ENCODE assay signal across 8 cellular contexts in genomic region chr9:112378441-112379176, GRCh38. TPM values are rescaled to one million over a fixed set of nuclear protein-coding genes. Genes with fewer than 3 reads are reported as not detected.
DNase-seq lines count a peak whose midpoint lies in the region; ATAC-seq, FAIRE-seq and TF ChIP-seq lines count a peak whose summit lies in the region.

No MANE protein-coding gene starts in this region.

- POLR2A ChIA-PET in PC-9 (lab: Charles Lee; ENCODE audit: unreplicated experiment): interaction anchor here (0.6 to 1.4 kb wide), 2 partner anchors 37 to 285 kb away, joined by 3 to 8 read pairs; no protein-coding TSS in a partner anchor
- POLR2A ChIA-PET in HepG2 (lab: Yijun Ruan, JAX): interaction anchor here (0.7 to 2.7 kb wide), 16 partner anchors 11 to 386 kb away, joined by 3 to 29 read pairs (median 6); partner anchors contain the start of genes INIP, KIAA1958, PTBP3 and SUSD1

- DNase-seq in NCI-H1092 treated with DMSO at 0.1 percent for 48 hours (lab: John Stamatoyannopoulos, UW) (peak; percentile 26), NCI-H1092 (lab: John Stamatoyannopoulos, UW) (no peak), PC-9 (peak; percentile 27 to 70), brain microvascular endothelial cell (peak; percentile 27), HepG2 (ENCODE audit: low spot score) (no peak), NCI-H446 (lab: John Stamatoyannopoulos, UW) (no peak)
- peak; percentile 49 for DNase-seq in stimulated activated CD8-positive, alpha-beta memory T cell treated with anti-CD3 and anti-CD28 coated beads, Interleukin-4, amount 100 ng/mL, for 48 hours

- no peak for TF ChIP-seq EP300 in HepG2 (IDR thresholded peaks at IDR 0.05; ENCODE audit: low read depth in 2 of 2, low read length in 2 of 2)
- no peak for TF ChIP-seq EP300 in HepG2 (CRISPR knock-in tag; IDR thresholded peaks at IDR 0.05; ENCODE audit: borderline replicate concordance)

- no peak for TF ChIP-seq POLR2A in HepG2 (IDR thresholded peaks at IDR 0.05; ENCODE audit: insufficient read depth in 1 of 2, low read depth in 2 of 2, low read length in 2 of 2)

- H3K27ac ChIP-seq in PC-9 (peak overlapping the region; percentile 75), brain microvascular endothelial cell (peak overlapping the region; percentile 95), HepG2 (ENCODE audit: extremely low read length, insufficient read depth, low read length) (peak overlapping the region; percentile 94)

- under 1% methylated on average over 24 of the region's 24 CpGs for WGBS in HepG2 (ENCODE audit: low lambda C conversion rate)

- H3K4me1 ChIP-seq in PC-9 (replicated peaks; ENCODE audit: insufficient read depth) (peaks cover 28% of the 10 kb centered on the region), HepG2 (ENCODE audit: insufficient read depth, low read length) (peaks cover 68% of the 10 kb centered on the region)

- no peaks in the 10 kb centered on the region for H3K9me2 ChIP-seq in PC-9 (ENCODE audit: insufficient read depth)

- TF ChIP-seq CTCF in PC-9 (conservative IDR thresholded peaks at IDR 0.05) (no peak), brain microvascular endothelial cell (IDR thresholded peaks at IDR 0.05; ENCODE audit: low read depth, low read length, missing control alignments) (no peak), HepG2 (CRISPR knock-in tag; IDR thresholded peaks at IDR 0.05) (no peak)

- H4K20me1 ChIP-seq in PC-9 (ENCODE audit: insufficient read depth): no peaks in the 10 kb centered on the region
- peaks cover 3% of the 10 kb centered on the region for H4K20me1 ChIP-seq in HepG2 (ENCODE audit: insufficient read depth, low read length)

- H3K79me2 ChIP-seq in PC-9 (ENCODE audit: low read depth): peaks cover 45% of the 10 kb centered on the region
- H3K79me2 ChIP-seq in HepG2 (ENCODE audit: insufficient read depth, low read length): peaks cover 71% of the 10 kb centered on the region

- H3K4me2 ChIP-seq in PC-9 (peak overlapping the region; percentile 75), HepG2 (ENCODE audit: low read depth, low read length) (peak overlapping the region; percentile 75)

- CTCF ChIA-PET in PC-9 (lab: Charles Lee) (interaction anchor here (0.6 to 1.5 kb wide), 5 partner anchors 12 to 896 kb away, joined by 3 to 9 read pairs (median 5); no protein-coding TSS in a partner anchor), HepG2 (lab: Yijun Ruan, JAX; ENCODE audit: low intra/inter-chr PET ratio, low total read pairs) (no interaction called here)

- BruUV-seq in PC-9 (replicated peaks; lab: Mats Ljungman, UMichigan) (no TSS peak), HepG2 (replicated peaks; lab: Mats Ljungman, UMichigan) (no TSS peak)

- H3K27me3 ChIP-seq in PC-9 (ENCODE audit: insufficient read depth, low read depth) (no peaks in the 10 kb centered on the region), brain microvascular endothelial cell (replicated peaks) (no peaks in the 10 kb centered on the region), HepG2 (ENCODE audit: control insufficient read depth in 1 of 2, insufficient read depth in 2 of 2, low read length in 2 of 2) (no peaks in the 10 kb centered on the region; a peak in 1 of 5 replicates)

- intact Hi-C loops in PC-9 (cut with micrococcal nuclease; ENCODE audit: unreplicated experiment): loop anchor here (5.0 to 10.0 kb wide), 5 partner anchors 46 to 516 kb away; partner anchors contain the start of genes INIP, PTBP3, SLC46A2 and UGCG
- intact Hi-C loops in HepG2 (cut with micrococcal nuclease; ENCODE audit: unreplicated experiment): no loop called here

- H3K36me3 ChIP-seq in PC-9 (ENCODE audit: low read depth) (0 out of 2 replicates have a peak, but pooled peaks cover 3% of the 10 kb centered on the region), brain microvascular endothelial cell (replicated peaks) (no peaks in the 10 kb centered on the region), HepG2 (replicated peaks in 1 of 2; ENCODE audit: control insufficient read depth in 1 of 2, insufficient read depth in 2 of 2, low read length in 2 of 2) (no peaks in the 10 kb centered on the region; a peak in 1 of 5 replicates)

- H3K9me3 ChIP-seq in PC-9 (ENCODE audit: insufficient read depth, low read depth) (no peaks in the 10 kb centered on the region), HepG2 (ENCODE audit: low read length) (no peaks in the 10 kb centered on the region)

- in situ Hi-C loops in brain microvascular endothelial cell (cut with HindIII; ENCODE audit: low pct_ligation_motif_present, low sequenced_read_pairs) (no loop called here), HepG2 (cut with HindIII; ENCODE audit: extremely low pct_ligation_motif_present, low pct_unique_long_range_greater_than_20kb) (no loop called here)

- ATAC-seq in HG02852 (IDR thresholded peaks at IDR 0.05; ENCODE audit: unreplicated experiment) (peak; percentile 11), HepG2 (no peak)

- peak overlapping the region; percentile 90 for H3K9ac ChIP-seq in HepG2 (ENCODE audit: insufficient read depth, low read depth, low read length)

- FAIRE-seq in HepG2 (lab: Jason Lieb, UNC): no peak

- H2AFZ ChIP-seq in PC-9 (peak overlapping the region; percentile 94), HepG2 (ENCODE audit: low read length) (no peak overlapping the region)

- TF ChIP-seq RAD21 in HepG2 (CRISPR knock-in tag; IDR thresholded peaks at IDR 0.05): no peak

- peak overlapping the region; percentile 95 for H3K4me3 ChIP-seq in PC-9
- H3K4me3 ChIP-seq in brain microvascular endothelial cell (ENCODE audit: low read depth, low read length): peak overlapping the region; percentile 89
- H3K4me3 ChIP-seq in HepG2 (replicated peaks in 1 of 3; ENCODE audit: insufficient read depth in 1 of 3, low read depth in 2 of 3, low read length in 3 of 3): peak overlapping the region; percentile 66 to 85 (median 78)

- H3F3A ChIP-seq in PC-9 (ENCODE audit: insufficient read depth, low read depth): peaks cover 13% of the 10 kb centered on the region

RNA-seq across cellular contexts. Expression of gene HSDL2, which starts 1.3 kb away (rescaled TPM):
- total RNA-seq in PC-9 (2021) (51.9 and 60.6 TPM in 2 replicates), HepG2 (2016; rRNA removed; fragmentation: Illumina TruSeq; extraction: Trizol) (55.3 and 76.3 TPM in 2 replicates)
- total RNA-seq in HepG2 (2016; cell fraction: cytosol; rRNA removed; fragmentation: Illumina TruSeq; extraction: Trizol; ENCODE audit: low read depth): 26.8 and 28.8 TPM in 2 replicates
- 57.7 and 86.7 TPM in 2 replicates for total RNA-seq in HepG2 (2016; cell fraction: insoluble cytoplasmic fraction; rRNA removed; fragmentation: Illumina TruSeq; extraction: Trizol)
- total RNA-seq in HepG2 (2016; cell fraction: membrane; rRNA removed; fragmentation: Illumina TruSeq; extraction: Trizol): 36.5 and 40.1 TPM in 2 replicates
- 32.2 and 40.4 TPM in 2 replicates for total RNA-seq in HepG2 (2016; cell fraction: nucleus; rRNA removed; fragmentation: Illumina TruSeq; extraction: Trizol)
- polyA plus RNA-seq in HepG2 (2011; rRNA removed): 57.7 and 80.2 TPM in 2 replicates
- polyA plus RNA-seq in HepG2 (2011; cell fraction: cytosol; rRNA removed): 36.9 and 43.5 TPM in 2 replicates
- 22.2 and 23.4 TPM in 2 replicates for polyA plus RNA-seq in HepG2 (2011; cell fraction: nucleus; rRNA removed)
- polyA plus RNA-seq in HepG2 (2012): 47.7 and 65.1 TPM in 2 replicates
- 18.6 and 21.0 TPM in 2 replicates for polyA plus RNA-seq in HepG2 (2016; cell fraction: cytosol; fragmentation: Illumina TruSeq; extraction: Trizol; ENCODE audit: low read depth)
- polyA plus RNA-seq in HepG2 (2016; cell fraction: insoluble cytoplasmic fraction; fragmentation: Illumina TruSeq; extraction: Trizol; ENCODE audit: low read depth): 69.6 and 82.4 TPM in 2 replicates
- 26.5 and 28.6 TPM in 2 replicates for polyA plus RNA-seq in HepG2 (2016; cell fraction: membrane; fragmentation: Illumina TruSeq; extraction: Trizol; ENCODE audit: low read depth)
- 38.5 and 39.3 TPM in 2 replicates for polyA plus RNA-seq in HepG2 (2016; cell fraction: nucleus; fragmentation: Illumina TruSeq; extraction: Trizol; ENCODE audit: insufficient read depth, low read depth)
- 28.6 and 43.8 TPM in 2 replicates for polyA minus RNA-seq in HepG2 (2011; rRNA and poly(A)+ RNA removed; ENCODE audit: low replicate concordance)
- 58.9 and 62.7 TPM in 2 replicates for polyA minus RNA-seq in HepG2 (2011; cell fraction: cytosol; rRNA and poly(A)+ RNA removed)
- polyA minus RNA-seq in HepG2 (2011; cell fraction: nucleus; rRNA and poly(A)+ RNA removed): 66.0 and 70.4 TPM in 2 replicates

RNA-seq across cellular contexts. Expression of gene PTBP3, which starts 45.2 kb away (rescaled TPM):
- total RNA-seq in PC-9 (2021) (75.9 and 141 TPM in 2 replicates), HepG2 (2016; rRNA removed; fragmentation: Illumina TruSeq; extraction: Trizol) (52.8 and 79.5 TPM in 2 replicates)
- total RNA-seq in HepG2 (2016; cell fraction: cytosol; rRNA removed; fragmentation: Illumina TruSeq; extraction: Trizol; ENCODE audit: low read depth): 116 and 122 TPM in 2 replicates
- total RNA-seq in HepG2 (2016; cell fraction: insoluble cytoplasmic fraction; rRNA removed; fragmentation: Illumina TruSeq; extraction: Trizol): 55.6 and 78.0 TPM in 2 replicates
- 44.6 and 47.8 TPM in 2 replicates for total RNA-seq in HepG2 (2016; cell fraction: membrane; rRNA removed; fragmentation: Illumina TruSeq; extraction: Trizol)
- 33.0 and 35.9 TPM in 2 replicates for total RNA-seq in HepG2 (2016; cell fraction: nucleus; rRNA removed; fragmentation: Illumina TruSeq; extraction: Trizol)
- polyA plus RNA-seq in HepG2 (2011; rRNA removed): 35.6 and 61.1 TPM in 2 replicates
- 23.4 and 43.1 TPM in 2 replicates for polyA plus RNA-seq in HepG2 (2011; cell fraction: cytosol; rRNA removed)
- 33.0 and 38.2 TPM in 2 replicates for polyA plus RNA-seq in HepG2 (2011; cell fraction: nucleus; rRNA removed)
- polyA plus RNA-seq in HepG2 (2012): 20.2 and 22.4 TPM in 2 replicates
- 2.3 and 2.6 TPM in 2 replicates for polyA plus RNA-seq in HepG2 (2016; cell fraction: cytosol; fragmentation: Illumina TruSeq; extraction: Trizol; ENCODE audit: low read depth)
- polyA plus RNA-seq in HepG2 (2016; cell fraction: insoluble cytoplasmic fraction; fragmentation: Illumina TruSeq; extraction: Trizol; ENCODE audit: low read depth): 67.1 and 71.0 TPM in 2 replicates
- 10.9 and 11.4 TPM in 2 replicates for polyA plus RNA-seq in HepG2 (2016; cell fraction: membrane; fragmentation: Illumina TruSeq; extraction: Trizol; ENCODE audit: low read depth)
- polyA plus RNA-seq in HepG2 (2016; cell fraction: nucleus; fragmentation: Illumina TruSeq; extraction: Trizol; ENCODE audit: insufficient read depth, low read depth): 30.4 TPM in 2 replicates
- polyA minus RNA-seq in HepG2 (2011; rRNA and poly(A)+ RNA removed; ENCODE audit: low replicate concordance): 104 and 144 TPM in 2 replicates
- polyA minus RNA-seq in HepG2 (2011; cell fraction: cytosol; rRNA and poly(A)+ RNA removed): 55.4 and 66.1 TPM in 2 replicates
- 44.7 and 50.8 TPM in 2 replicates for polyA minus RNA-seq in HepG2 (2011; cell fraction: nucleus; rRNA and poly(A)+ RNA removed)

Comparison
In these comparisons a context has a peak if more than half of its experiments do, and no peak if none do; other contexts are left out.
1. DNase-seq: peak in NCI-H1092 treated with DMSO at 0.1 percent for 48 hours (single experiment), PC-9 (2 of 2), brain microvascular endothelial cell (single experiment) and stimulated activated CD8-positive, alpha-beta memory T cell treated with anti-CD3 and anti-CD28 coated beads, Interleukin-4, amount 100 ng/mL, for 48 hours (single experiment); none in NCI-H1092 (single experiment), HepG2 (single experiment) and NCI-H446 (0 of 2).
2. Peak in every context shown above with its lines, with median percentiles within 50 percentile points of each other: H3K27ac ChIP-seq and H3K4me3 ChIP-seq.